Comparison of ENCODE assay signal across 16 cellular contexts in genomic region chr4:67550491-67551256, GRCh38. TPM values are rescaled to one million over a fixed set of nuclear protein-coding genes. Genes with fewer than 3 reads are reported as not detected.
DNase-seq lines count a peak whose midpoint lies in the region; ATAC-seq, FAIRE-seq and TF ChIP-seq lines count a peak whose summit lies in the region.
"Had no signal": no experiment of that assay in that cellular context is flagged by ENCODE, and none has a peak within 500 bp of the region (broad histone marks: within the 10 kb centered on the region; RNA-seq: fewer than 3 reads in every experiment).

No MANE protein-coding gene starts in this region.

- no peak for TF ChIP-seq POLR2A in GM12892 (IDR thresholded peaks at IDR 0.05; ENCODE audit: low read depth, low read length)

- ATAC-seq in GM19438 (IDR thresholded peaks at IDR 0.05; ENCODE audit: low read depth, unreplicated experiment), result peak; percentile 44
- ATAC-seq in HG02763 (IDR thresholded peaks at IDR 0.05; ENCODE audit: unreplicated experiment), result peak; percentile 36
- ATAC-seq: heart right ventricle; left cardiac atrium; natural killer cell treated with Interleukin-12 subunit alpha and Interleukin-12 subunit beta and Interleukin-15 and Interleukin-18, amount 100 ng/mL, for 72 hours; right lobe of liver had no signal

- DNase-seq in GM12892 (ENCODE audit: insufficient read length) (no peak), NAMALWA (ENCODE audit: low spot score) (peak; percentile 37), COR-L47 (lab: John Stamatoyannopoulos, UW) (no peak), RCC 7860 (ENCODE audit: low spot score) (no peak), midbrain (lab: John Stamatoyannopoulos, UW) (no peak)
- DNase-seq in activated CD4-positive, alpha-beta T cell treated with anti-CD3 and anti-CD28 coated beads for 1 hour, result no peak
- DNase-seq: central memory CD4-positive, alpha-beta T cell; heart right ventricle; left cardiac atrium; NCI-H1105 treated with DMSO at 0.1 percent for 48 hours; NCI-H82; right lobe of liver; stomach had no signal

- FAIRE-seq in GM12892 (lab: Jason Lieb, UNC) (peak; percentile 70), RCC 7860 (lab: Jason Lieb, UNC) (no peak)

RNA-seq across cellular contexts. Expression of gene CENPC, which starts 5.4 kb away (rescaled TPM):
- polyA plus RNA-seq in GM12892 (2012; ENCODE audit: missing spikeins), result 16.9 TPM

RNA-seq across cellular contexts. Expression of gene STAP1, which starts 7.9 kb away (rescaled TPM):
- polyA plus RNA-seq in GM12892 (2012; ENCODE audit: missing spikeins), result 20.0 TPM
- polyA plus RNA-seq: heart right ventricle had no signal
